25 cellular contexts compared by ENCODE assay signal in genomic region chr5:109653840-109654239, GRCh38.
"Had no signal": no experiment of that assay in that cellular context is flagged by ENCODE, and none has a peak within 500 bp of the region (broad histone marks: within the 10 kb centered on the region; RNA-seq: fewer than 3 reads in every experiment).

No MANE protein-coding gene starts in this region.

- H3K36me3 ChIP-seq: colonic mucosa, esophagus squamous epithelium, left ventricle myocardium inferior, lower lobe of right lung, neutrophil, prostate gland, spleen, thoracic aorta, tibial nerve, upper lobe of right lung, uterus had no signal

- H3K4me3 ChIP-seq: colonic mucosa, esophagus squamous epithelium, left ventricle myocardium inferior, lower lobe of right lung, prostate gland, skin epidermis, spleen, thoracic aorta, tibial nerve, upper lobe of right lung, uterus had no signal

- ATAC-seq: left colon; lower lobe of right lung; natural killer cell; right cardiac atrium; stimulated activated memory B cell treated with anti-CD40 and anti-IgM and Interleukin-4, amounts not matched to agents 10 μg/mL and 1 μg/mL and 100 μg/mL, for 72 hours had no signal

- H3K4me1 ChIP-seq: colonic mucosa, esophagus squamous epithelium, left ventricle myocardium inferior, lower lobe of right lung, prostate gland, tibial nerve, upper lobe of right lung, uterus had no signal

- H3K9me3 ChIP-seq: colonic mucosa, esophagus squamous epithelium, left ventricle myocardium inferior, lower lobe of right lung, neutrophil, prostate gland, spleen, thoracic aorta, tibial nerve, upper lobe of right lung, uterus had no signal

- H3K27me3 ChIP-seq: colonic mucosa, esophagus squamous epithelium, neutrophil, spleen, tibial nerve, upper lobe of right lung, uterus had no signal

- DNase-seq: colonic mucosa; effector CD8-positive, alpha-beta T cell; erythroblast; esophagus squamous epithelium; foreskin melanocyte; glutamatergic neuron; hypothalamus; immature natural killer cell; kidney glomerular epithelial cell; left colon; left ventricle myocardium inferior; lower lobe of right lung; natural killer cell; right cardiac atrium; spleen; stimulated activated CD4-positive, alpha-beta T cell treated with anti-CD3 and anti-CD28 coated beads, Interleukin-4, amount 100 ng/mL, for 4 hours; substantia nigra; upper lobe of right lung; uterus had no signal

- H3K27ac ChIP-seq: colonic mucosa, esophagus squamous epithelium, left ventricle myocardium inferior, lower lobe of right lung, neutrophil, prostate gland, skin epidermis, spleen, thoracic aorta, tibial nerve, upper lobe of right lung, uterus had no signal
